ENCODE assay signal across 14 cellular contexts in genomic region chr15:85463273-85463937, GRCh38.
A peak's percentile ranks its signal among the peaks of the same experiment; 100 is the strongest.
DNase-seq lines count a peak whose midpoint lies in the region; ATAC-seq and TF ChIP-seq lines count a peak whose summit lies in the region.
"Had no signal": no experiment of that assay in that cellular context is flagged by ENCODE, and none has a peak within 500 bp of the region (broad histone marks: within the 10 kb centered on the region; RNA-seq: fewer than 3 reads in every experiment).

No MANE protein-coding gene starts in this region.

- H3K27me3 Mint-ChIP-seq in CD4-positive, CD25-positive, alpha-beta regulatory T cell, result no peaks in the 10 kb centered on the region
- no peaks in the 10 kb centered on the region for H3K27me3 Mint-ChIP-seq in activated naive CD8-positive, alpha-beta T cell treated with anti-CD3 and anti-CD28 coated beads, Interleukin-2, amount 50 U/mL, for 24 hours
- H3K27me3 Mint-ChIP-seq in naive B cell, result no peaks in the 10 kb centered on the region
- H3K27me3 Mint-ChIP-seq: activated CD4-positive, alpha-beta memory T cell treated with anti-CD3 and anti-CD28 coated beads, Interleukin-2, amount 10 ng/mL, durations not matched to agents 7 days and 5 days had no signal

- H3K9me3 Mint-ChIP-seq in CD4-positive, CD25-positive, alpha-beta regulatory T cell, result peaks cover 0 to 2% (median 0%) of the 10 kb centered on the region in 7 donors
- no peaks in the 10 kb centered on the region for H3K9me3 Mint-ChIP-seq in activated naive CD8-positive, alpha-beta T cell treated with anti-CD3 and anti-CD28 coated beads, Interleukin-2, amount 50 U/mL, for 24 hours
- peaks cover 0 to 6% (median 0%) of the 10 kb centered on the region in 7 donors for H3K9me3 Mint-ChIP-seq in naive B cell
- H3K9me3 Mint-ChIP-seq: activated CD4-positive, alpha-beta memory T cell treated with anti-CD3 and anti-CD28 coated beads, Interleukin-2, amount 10 ng/mL, durations not matched to agents 7 days and 5 days; H9 had no signal

- TF ChIP-seq CTCF in HEK293 (tag by site-specific recombination; IDR thresholded peaks at IDR 0.05), result no peak

- H3K9me3 ChIP-seq in CD4-positive, CD25-positive, alpha-beta regulatory T cell (ENCODE audit: control insufficient read depth in 2 of 2, low read length in 2 of 2), result no peaks in the 10 kb centered on the region
- no peaks in the 10 kb centered on the region for H3K9me3 ChIP-seq in HEK293 (ENCODE audit: control insufficient read depth, insufficient read depth, low read depth, low read length)

- peak; percentile 56 to 57 for ATAC-seq in CD4-positive, CD25-positive, alpha-beta regulatory T cell (ENCODE audit: low read depth in 2 of 2)
- peak; percentile 57 for ATAC-seq in activated naive CD8-positive, alpha-beta T cell treated with anti-CD3 and anti-CD28 coated beads, Interleukin-2, amount 50 U/mL, for 24 hours
- ATAC-seq in naive B cell (ENCODE audit: low read depth in 2 of 2) (peak in 1 of 2 donors; percentile 25), GM19463 (IDR thresholded peaks at IDR 0.05; ENCODE audit: unreplicated experiment) (no peak), GM19023 (IDR thresholded peaks at IDR 0.05; ENCODE audit: unreplicated experiment) (no peak), HG02623 (IDR thresholded peaks at IDR 0.05; ENCODE audit: unreplicated experiment) (no peak)
- ATAC-seq: esophagus mucosa had no signal

- H3K27ac Mint-ChIP-seq in CD4-positive, CD25-positive, alpha-beta regulatory T cell, result peak overlapping the region in 2 of 3 donors; percentile 2 to 19
- peak overlapping the region; percentile 43 for H3K27ac Mint-ChIP-seq in activated naive CD8-positive, alpha-beta T cell treated with anti-CD3 and anti-CD28 coated beads, Interleukin-2, amount 50 U/mL, for 24 hours
- H3K27ac Mint-ChIP-seq in naive B cell, result peak overlapping the region in 5 of 6 donors; percentile 24 to 82 (median 38)
- H3K27ac Mint-ChIP-seq: activated CD4-positive, alpha-beta memory T cell treated with anti-CD3 and anti-CD28 coated beads, Interleukin-2, amount 10 ng/mL, durations not matched to agents 7 days and 5 days; H9 had no signal

- H3K4me3 Mint-ChIP-seq in CD4-positive, CD25-positive, alpha-beta regulatory T cell, result peak overlapping the region in 1 of 4 donors; percentile 2
- H3K4me3 Mint-ChIP-seq in activated naive CD8-positive, alpha-beta T cell treated with anti-CD3 and anti-CD28 coated beads, Interleukin-2, amount 50 U/mL, for 24 hours, result no peak overlapping the region
- peak overlapping the region in 6 of 8 donors; percentile 6 to 80 (median 32) for H3K4me3 Mint-ChIP-seq in naive B cell
- H3K4me3 Mint-ChIP-seq: activated CD4-positive, alpha-beta memory T cell treated with anti-CD3 and anti-CD28 coated beads, Interleukin-2, amount 10 ng/mL, durations not matched to agents 7 days and 5 days; H9 had no signal

- H3K36me3 Mint-ChIP-seq in CD4-positive, CD25-positive, alpha-beta regulatory T cell, result no peaks in the 10 kb centered on the region
- H3K36me3 Mint-ChIP-seq in activated naive CD8-positive, alpha-beta T cell treated with anti-CD3 and anti-CD28 coated beads, Interleukin-2, amount 50 U/mL, for 24 hours (ENCODE audit: low read depth), result peaks cover 9% of the 10 kb centered on the region
- no peaks in the 10 kb centered on the region for H3K36me3 Mint-ChIP-seq in naive B cell

- POLR2A ChIA-PET in HEK293 (lab: Yijun Ruan, JAX), result no interaction called here

- no peak overlapping the region for H3K4me3 ChIP-seq in CD4-positive, CD25-positive, alpha-beta regulatory T cell (ENCODE audit: low read depth, low read length)
- H3K4me3 ChIP-seq in HEK293 (ENCODE audit: low read depth, low read length), result no peak overlapping the region

- no peaks in the 10 kb centered on the region for H3K27me3 ChIP-seq in CD4-positive, CD25-positive, alpha-beta regulatory T cell (ENCODE audit: control insufficient read depth, insufficient read depth, low read length)

- CTCF ChIA-PET in HEK293 (lab: Yijun Ruan, JAX), result interaction anchor here (0.6 to 1.3 kb wide), 5 partner anchors 20 to 892 kb away, joined by 3 to 5 read pairs (median 3); no protein-coding TSS in a partner anchor

- H3K27ac ChIP-seq in CD4-positive, CD25-positive, alpha-beta regulatory T cell (ENCODE audit: insufficient read depth, low read length, poor library complexity, severe bottlenecking), result no peak overlapping the region
- H3K27ac ChIP-seq in HEK293 (ENCODE audit: extremely low read depth, low read depth, low read length), result 0 out of 2 replicates have a peak overlapping the region, but pooled peaks have one; percentile 12

- no peaks in the 10 kb centered on the region for H3K36me3 ChIP-seq in CD4-positive, CD25-positive, alpha-beta regulatory T cell (ENCODE audit: control insufficient read depth, insufficient read depth, low read length)
- H3K36me3 ChIP-seq in HEK293 (ENCODE audit: control insufficient read depth in 2 of 2, insufficient read depth in 1 of 2, low read length in 2 of 2), result no peaks in the 10 kb centered on the region

- DNase-seq in CD4-positive, CD25-positive, alpha-beta regulatory T cell, result peak in 1 of 3 donors; percentile 67
- DNase-seq in activated naive CD8-positive, alpha-beta T cell treated with anti-CD3 and anti-CD28 coated beads, Interleukin-2, amount 50 U/mL, for 24 hours, result no peak
- DNase-seq in naive B cell, result no peak
- no peak for DNase-seq in HCEC 1CT
- DNase-seq: activated CD4-positive, alpha-beta memory T cell treated with anti-CD3 and anti-CD28 coated beads, Interleukin-2, amount 10 ng/mL, durations not matched to agents 7 days and 5 days; activated naive CD4-positive, alpha-beta T cell treated with anti-CD3 and anti-CD28 coated beads, Interleukin-2, amount 50 U/mL, for 16 hours; H9; NCI-H526; T1000 had no signal

- peaks cover 15 to 69% (median 55%) of the 10 kb centered on the region in 4 donors for H3K4me1 Mint-ChIP-seq in CD4-positive, CD25-positive, alpha-beta regulatory T cell
- peaks cover 63% of the 10 kb centered on the region for H3K4me1 Mint-ChIP-seq in activated naive CD8-positive, alpha-beta T cell treated with anti-CD3 and anti-CD28 coated beads, Interleukin-2, amount 50 U/mL, for 24 hours
- H3K4me1 Mint-ChIP-seq in naive B cell, result peaks cover 64 to 83% (median 73%) of the 10 kb centered on the region in 3 donors

- H3K4me1 ChIP-seq in CD4-positive, CD25-positive, alpha-beta regulatory T cell (ENCODE audit: control insufficient read depth, insufficient read depth, low read length, poor library complexity, severe bottlenecking), result peaks cover 4% of the 10 kb centered on the region
- peaks cover 28% of the 10 kb centered on the region for H3K4me1 ChIP-seq in HEK293 (ENCODE audit: control insufficient read depth, insufficient read depth, low read length)

TF ChIP-seq in HEK293, 187 proteins besides CTCF, POLR2A, EP300 and RAD21:
- TF ChIP-seq ZNF510 (tag by site-specific recombination; IDR thresholded peaks at IDR 0.05; ENCODE audit: insufficient replicate concordance) (no peak), ZBTB17 (tag by site-specific recombination; IDR thresholded peaks at IDR 0.05) (peak; percentile 28; the same call in 1 of the 2 replicates), SP2 (tag by site-specific recombination; IDR thresholded peaks at IDR 0.05) (no peak), ZNF121 (tag by site-specific recombination; IDR thresholded peaks at IDR 0.05) (no peak), YY2 (tag by site-specific recombination; IDR thresholded peaks at IDR 0.05) (no peak), ZNF561 (tag by site-specific recombination; IDR thresholded peaks at IDR 0.05; ENCODE audit: borderline replicate concordance) (no peak), ZNF629 (tag by site-specific recombination; IDR thresholded peaks at IDR 0.05) (peak; percentile 35; the same call in 1 of the 2 replicates), OSR2 (tag by site-specific recombination; IDR thresholded peaks at IDR 0.05) (no peak), ZNF791 (tag by site-specific recombination; IDR thresholded peaks at IDR 0.05) (no peak)

Comparison
In these comparisons a context has a peak if more than half of its experiments do, and no peak if none do; other contexts are left out.
1. ATAC-seq: peak in CD4-positive, CD25-positive, alpha-beta regulatory T cell (2 of 2) and activated naive CD8-positive, alpha-beta T cell treated with anti-CD3 and anti-CD28 coated beads, Interleukin-2, amount 50 U/mL, for 24 hours (single experiment); none in GM19463 (single experiment), GM19023 (single experiment) and HG02623 (single experiment).
2. Peak in every context shown above with its lines, with median percentiles within 50 percentile points of each other: H3K27ac Mint-ChIP-seq.